ENCODE assay signal across 1 cellular context in the genomic region with DNA sequence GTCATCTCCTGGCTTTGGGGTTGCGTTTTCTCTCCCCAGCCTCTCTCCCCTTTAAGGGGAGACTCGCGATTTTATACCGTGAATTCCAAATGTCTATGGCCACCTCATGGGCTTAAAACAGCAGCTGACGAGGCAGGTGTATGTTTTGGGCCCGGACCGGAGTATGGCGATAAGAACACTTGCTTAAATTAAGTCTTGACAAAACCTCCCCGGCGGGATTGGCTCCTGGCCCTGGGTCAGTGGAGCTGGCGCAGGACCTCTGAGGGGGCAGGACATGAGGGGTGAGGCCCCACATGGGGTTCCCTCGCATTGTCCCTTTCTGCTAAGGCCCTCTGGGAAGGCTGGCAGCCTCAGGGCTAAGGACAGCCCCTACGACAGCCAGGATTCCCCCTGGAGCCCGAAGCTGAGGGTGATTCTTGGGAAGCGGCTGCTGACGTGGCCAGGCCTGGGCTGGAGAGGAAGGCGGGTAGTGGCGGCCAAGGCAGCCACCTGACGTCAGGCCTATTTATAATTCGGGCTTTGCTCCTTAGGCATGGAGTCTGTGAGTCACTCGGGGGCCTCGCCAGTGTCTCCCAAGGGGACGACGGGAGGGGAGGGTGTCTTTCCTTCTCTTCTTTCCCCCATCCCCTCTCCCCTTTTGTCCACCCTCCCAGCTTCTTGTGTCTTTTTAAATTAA.
A peak's percentile ranks its signal among the peaks of the same experiment; 100 is the strongest.
TF ChIP-seq lines count a peak whose summit lies in the region.

No MANE protein-coding gene starts in this region.

TF ChIP-seq in K562, 482 proteins besides CTCF, POLR2A, EP300 and RAD21:
- peak; percentile 40 for TF ChIP-seq RBFOX2 (IDR thresholded peaks at IDR 0.05; ENCODE audit: low read depth, low read length)
- no peak for TF ChIP-seq U2AF1 (optimal IDR thresholded peaks at IDR 0.05; ENCODE audit: low read depth, low read length)
- no peak for TF ChIP-seq SNIP1 (IDR thresholded peaks at IDR 0.05; ENCODE audit: low read depth)
- no peak for TF ChIP-seq ZNF766 (CRISPR knock-in tag; conservative IDR thresholded peaks at IDR 0.05)
- TF ChIP-seq POLR2G (IDR thresholded peaks at IDR 0.05; ENCODE audit: low read depth, low read length), result peak; percentile 34; the same call in 1 of the 2 replicates
- no peak for TF ChIP-seq ZNF764 (CRISPR knock-in tag; IDR thresholded peaks at IDR 0.05; ENCODE audit: low read depth)
- no peak for TF ChIP-seq TAF7 (tag; IDR thresholded peaks at IDR 0.05)
